10 cellular contexts compared by ENCODE assay signal in the genomic region with DNA sequence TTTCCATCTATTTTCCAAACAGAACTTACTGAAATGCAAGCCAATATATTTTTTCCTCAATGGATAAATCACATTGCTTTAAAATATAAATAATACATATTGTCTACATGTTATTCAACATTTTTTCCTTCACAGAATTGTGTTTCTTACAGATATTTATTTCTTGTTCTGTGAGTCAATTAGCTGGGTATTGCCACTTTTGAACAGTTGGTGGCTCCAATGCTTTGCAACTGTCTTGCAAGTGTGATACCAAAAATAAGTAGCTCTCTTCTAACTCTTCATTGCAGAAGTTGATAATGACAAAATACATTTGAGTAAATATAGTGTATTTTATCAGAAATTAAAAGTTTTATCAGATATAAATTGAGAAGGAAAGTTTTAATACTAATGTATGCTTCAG. TPM values are rescaled to one million over a fixed set of nuclear protein-coding genes. Genes with fewer than 3 reads are reported as not detected.
DNase-seq lines count a peak whose midpoint lies in the region; ATAC-seq and TF ChIP-seq lines count a peak whose summit lies in the region.
"Had no signal": no experiment of that assay in that cellular context is flagged by ENCODE, and none has a peak within 500 bp of the region (broad histone marks: within the 10 kb centered on the region; RNA-seq: fewer than 3 reads in every experiment).

No MANE protein-coding gene starts in this region.

- no peak overlapping the region for H3K27ac ChIP-seq in coronary artery
- H3K27ac ChIP-seq: suprapubic skin had no signal

- no peak overlapping the region for H3K4me3 Mint-ChIP-seq in stimulated activated effector memory CD8-positive, alpha-beta T cell treated with anti-CD3 and anti-CD28 coated beads, Interleukin-12 subunit alpha, Interleukin-12 subunit beta, amount 100 ng/mL, for 72 hours

- POLR2A ChIA-PET in GM10248 (lab: Yijun Ruan, JAX) = no interaction called here

- H3K36me3 Mint-ChIP-seq in stimulated activated effector memory CD8-positive, alpha-beta T cell treated with anti-CD3 and anti-CD28 coated beads, Interleukin-12 subunit alpha, Interleukin-12 subunit beta, amount 100 ng/mL, for 72 hours = no peaks in the 10 kb centered on the region

- no peak for DNase-seq in GM10248 (ENCODE audit: extremely low spot score)
- DNase-seq in HT-29 (ENCODE audit: low spot score) = peak; percentile 41
- DNase-seq in astrocyte of the hippocampus (ENCODE audit: low read depth, low spot score) = peak; percentile 47
- DNase-seq in middle frontal gyrus (ENCODE audit: extremely low spot score, low spot score) = peak; percentile 27
- no peak for DNase-seq in coronary artery (ENCODE audit: low spot score)
- DNase-seq in stimulated activated effector memory CD8-positive, alpha-beta T cell treated with anti-CD3 and anti-CD28 coated beads, Interleukin-12 subunit alpha, Interleukin-12 subunit beta, amount 100 ng/mL, for 72 hours (ENCODE audit: low spot score in 2 of 2) = no peak
- DNase-seq: NCI-H774 had no signal

- ATAC-seq in HG02678 (IDR thresholded peaks at IDR 0.05; ENCODE audit: unreplicated experiment) = no peak
- no peak for ATAC-seq in stimulated activated effector memory CD8-positive, alpha-beta T cell treated with anti-CD3 and anti-CD28 coated beads, Interleukin-12 subunit alpha, Interleukin-12 subunit beta, amount 100 ng/mL, for 72 hours
- no peak for ATAC-seq in HG03565 (IDR thresholded peaks at IDR 0.05; ENCODE audit: unreplicated experiment)

- no peaks in the 10 kb centered on the region for H3K9me3 Mint-ChIP-seq in stimulated activated effector memory CD8-positive, alpha-beta T cell treated with anti-CD3 and anti-CD28 coated beads, Interleukin-12 subunit alpha, Interleukin-12 subunit beta, amount 100 ng/mL, for 72 hours

- H3K4me3 ChIP-seq in coronary artery = no peak overlapping the region
- H3K4me3 ChIP-seq: suprapubic skin had no signal

- CTCF ChIA-PET in GM10248 (lab: Yijun Ruan, JAX) = interaction anchor here (0.9 to 2.8 kb wide), 9 partner anchors 9 to 695 kb away, joined by 3 to 13 read pairs (median 4); no protein-coding TSS in a partner anchor

- no peak overlapping the region for H3K27ac Mint-ChIP-seq in stimulated activated effector memory CD8-positive, alpha-beta T cell treated with anti-CD3 and anti-CD28 coated beads, Interleukin-12 subunit alpha, Interleukin-12 subunit beta, amount 100 ng/mL, for 72 hours

- TF ChIP-seq CTCF in GM10248 (IDR thresholded peaks at IDR 0.05; ENCODE audit: control extremely low read depth, extremely low read depth, low read depth, missing control alignments) = peak; percentile 40
- no peak for TF ChIP-seq CTCF in coronary artery (IDR thresholded peaks at IDR 0.05)

- H3K4me1 Mint-ChIP-seq in stimulated activated effector memory CD8-positive, alpha-beta T cell treated with anti-CD3 and anti-CD28 coated beads, Interleukin-12 subunit alpha, Interleukin-12 subunit beta, amount 100 ng/mL, for 72 hours = no peaks in the 10 kb centered on the region

RNA-seq across cellular contexts. Expression of a gene that starts 17.1 kb away (rescaled TPM):
- not detected in 2 replicates for total RNA-seq in HT-29 (2014; rRNA removed; shearing (Covaris generic))

RNA-seq across cellular contexts. Expression of a gene that starts 33.9 kb away (rescaled TPM):
- 6.8 and 7.6 TPM in 2 replicates for total RNA-seq in HT-29 (2014; rRNA removed; shearing (Covaris generic))

Comparison
In these comparisons a context has a peak if more than half of its experiments do, and no peak if none do; other contexts are left out.
1. DNase-seq: peak in HT-29 (single experiment), astrocyte of the hippocampus (single experiment) and middle frontal gyrus (single experiment); none in GM10248 (single experiment), coronary artery (single experiment) and stimulated activated effector memory CD8-positive, alpha-beta T cell treated with anti-CD3 and anti-CD28 coated beads, Interleukin-12 subunit alpha, Interleukin-12 subunit beta, amount 100 ng/mL, for 72 hours (0 of 2).